ENCODE assay signal across 27 cellular contexts in genomic region chr6:32123681-32124080, GRCh38. TPM values are rescaled to one million over a fixed set of nuclear protein-coding genes. Genes with fewer than 3 reads are reported as not detected.
"Had no signal": no experiment of that assay in that cellular context is flagged by ENCODE, and none has a peak within 500 bp of the region (broad histone marks: within the 10 kb centered on the region; RNA-seq: fewer than 3 reads in every experiment).

No MANE protein-coding gene starts in this region.

- H3K27ac Mint-ChIP-seq: endodermal cell; mesothelial cell of epicardium; natural killer cell treated with Interleukin-12 subunit alpha and Interleukin-12 subunit beta and Interleukin-15 and Interleukin-18, amount 100 ng/mL, for 72 hours; neural progenitor cell; stimulated activated effector memory CD8-positive, alpha-beta T cell treated with anti-CD3 and anti-CD28 coated beads, Interleukin-12 subunit alpha, Interleukin-12 subunit beta, amount 100 ng/mL, for 72 hours had no signal

- H3K4me3 Mint-ChIP-seq: endodermal cell; mesothelial cell of epicardium; natural killer cell treated with Interleukin-12 subunit alpha and Interleukin-12 subunit beta and Interleukin-15 and Interleukin-18, amount 100 ng/mL, for 72 hours; neural progenitor cell; stimulated activated effector memory CD8-positive, alpha-beta T cell treated with anti-CD3 and anti-CD28 coated beads, Interleukin-12 subunit alpha, Interleukin-12 subunit beta, amount 100 ng/mL, for 72 hours had no signal

- DNase-seq: cortex of kidney; effector CD8-positive, alpha-beta T cell; endodermal cell; foreskin keratinocyte; heart left ventricle; kidney; mesenchymal stem cell; mucosa of descending colon; naive B cell; stimulated activated CD4-positive, alpha-beta T cell treated with anti-CD3 and anti-CD28 coated beads, Interleukin-2, amount 100 ng/mL, for 24 hours; stimulated activated CD4-positive, alpha-beta T cell treated with anti-CD3 and anti-CD28 coated beads, Interleukin-4, amount 100 ng/mL, for 24 hours; stimulated activated naive CD4-positive, alpha-beta T cell treated with Interleukin-2 at 50 U/mL for 16 hours; stomach; thyroid gland; trophoblast cell had no signal

- H3K27ac ChIP-seq: esophagus muscularis mucosa, foreskin keratinocyte, gastroesophageal sphincter, heart left ventricle, hepatocyte, neural progenitor cell, prostate gland, right atrium auricular region, stomach, thyroid gland, vagina had no signal

- H3K9me3 Mint-ChIP-seq: endodermal cell; mesothelial cell of epicardium; naive B cell; natural killer cell treated with Interleukin-12 subunit alpha and Interleukin-12 subunit beta and Interleukin-15 and Interleukin-18, amount 100 ng/mL, for 72 hours; neural progenitor cell; stimulated activated effector memory CD8-positive, alpha-beta T cell treated with anti-CD3 and anti-CD28 coated beads, Interleukin-12 subunit alpha, Interleukin-12 subunit beta, amount 100 ng/mL, for 72 hours had no signal

- H3K27me3 Mint-ChIP-seq: naive B cell; natural killer cell treated with Interleukin-12 subunit alpha and Interleukin-12 subunit beta and Interleukin-15 and Interleukin-18, amount 100 ng/mL, for 72 hours had no signal

RNA-seq across cellular contexts. Expression of gene PRRT1, which starts 28.1 kb away (rescaled TPM):
- total RNA-seq: epithelial cell of proximal tubule, skeletal muscle tissue had no signal
